ENCODE assay signal across 2 cellular contexts in the genomic region with DNA sequence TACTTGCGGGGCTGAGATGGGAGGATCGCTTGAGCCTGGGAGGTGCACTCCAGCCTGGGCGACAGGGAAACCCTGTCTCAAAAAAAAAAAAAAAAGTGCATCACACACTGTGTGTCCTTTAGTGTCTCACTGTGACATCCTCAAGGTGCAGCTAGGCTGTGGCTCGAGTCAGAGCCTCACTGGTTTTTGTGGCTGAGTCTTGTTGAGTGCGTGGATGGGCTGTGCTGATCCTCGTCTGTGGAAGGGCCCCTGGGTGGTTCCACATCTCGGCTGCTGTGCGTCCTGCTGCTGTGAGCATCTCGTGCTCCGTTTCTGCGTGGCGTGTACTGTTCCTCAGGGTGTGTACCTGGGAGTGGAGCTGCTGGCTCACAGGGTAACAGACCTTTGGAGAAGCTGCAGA.
TF ChIP-seq lines count a peak whose summit lies in the region.

No MANE protein-coding gene starts in this region.

TF ChIP-seq in IMR-90, 13 proteins besides CTCF, POLR2A, EP300 and RAD21:
- TF ChIP-seq BHLHE40 (IDR thresholded peaks at IDR 0.05; ENCODE audit: low read depth, low read length) = no peak

TF ChIP-seq in GM12878, 131 proteins besides CTCF, POLR2A, EP300 and RAD21:
- TF ChIP-seq TCF7 (IDR thresholded peaks at IDR 0.05; ENCODE audit: borderline replicate concordance) (no peak), HDAC6 (IDR thresholded peaks at IDR 0.05; ENCODE audit: unreplicated experiment) (no peak), IKZF1 (conservative IDR thresholded peaks at IDR 0.05) (no peak), SMAD5 (IDR thresholded peaks at IDR 0.05; ENCODE audit: low read depth) (no peak), ESRRA (IDR thresholded peaks at IDR 0.05; ENCODE audit: low read length) (no peak), SMAD1 (IDR thresholded peaks at IDR 0.05; ENCODE audit: low read depth, partially characterized antibody) (no peak), BCL11A (IDR thresholded peaks at IDR 0.05; ENCODE audit: low read depth, low read length) (no peak), JUNB (IDR thresholded peaks at IDR 0.05) (no peak), ZBTB33 (IDR thresholded peaks at IDR 0.05) (no peak), ELK1 (IDR thresholded peaks at IDR 0.05; ENCODE audit: low read depth, low read length) (no peak), PAX8 (IDR thresholded peaks at IDR 0.05) (no peak), STAT1 (conservative IDR thresholded peaks at IDR 0.05) (no peak), HSF1 (IDR thresholded peaks at IDR 0.05; ENCODE audit: low read depth, low read length) (no peak)
- TF ChIP-seq, protein P1, sequence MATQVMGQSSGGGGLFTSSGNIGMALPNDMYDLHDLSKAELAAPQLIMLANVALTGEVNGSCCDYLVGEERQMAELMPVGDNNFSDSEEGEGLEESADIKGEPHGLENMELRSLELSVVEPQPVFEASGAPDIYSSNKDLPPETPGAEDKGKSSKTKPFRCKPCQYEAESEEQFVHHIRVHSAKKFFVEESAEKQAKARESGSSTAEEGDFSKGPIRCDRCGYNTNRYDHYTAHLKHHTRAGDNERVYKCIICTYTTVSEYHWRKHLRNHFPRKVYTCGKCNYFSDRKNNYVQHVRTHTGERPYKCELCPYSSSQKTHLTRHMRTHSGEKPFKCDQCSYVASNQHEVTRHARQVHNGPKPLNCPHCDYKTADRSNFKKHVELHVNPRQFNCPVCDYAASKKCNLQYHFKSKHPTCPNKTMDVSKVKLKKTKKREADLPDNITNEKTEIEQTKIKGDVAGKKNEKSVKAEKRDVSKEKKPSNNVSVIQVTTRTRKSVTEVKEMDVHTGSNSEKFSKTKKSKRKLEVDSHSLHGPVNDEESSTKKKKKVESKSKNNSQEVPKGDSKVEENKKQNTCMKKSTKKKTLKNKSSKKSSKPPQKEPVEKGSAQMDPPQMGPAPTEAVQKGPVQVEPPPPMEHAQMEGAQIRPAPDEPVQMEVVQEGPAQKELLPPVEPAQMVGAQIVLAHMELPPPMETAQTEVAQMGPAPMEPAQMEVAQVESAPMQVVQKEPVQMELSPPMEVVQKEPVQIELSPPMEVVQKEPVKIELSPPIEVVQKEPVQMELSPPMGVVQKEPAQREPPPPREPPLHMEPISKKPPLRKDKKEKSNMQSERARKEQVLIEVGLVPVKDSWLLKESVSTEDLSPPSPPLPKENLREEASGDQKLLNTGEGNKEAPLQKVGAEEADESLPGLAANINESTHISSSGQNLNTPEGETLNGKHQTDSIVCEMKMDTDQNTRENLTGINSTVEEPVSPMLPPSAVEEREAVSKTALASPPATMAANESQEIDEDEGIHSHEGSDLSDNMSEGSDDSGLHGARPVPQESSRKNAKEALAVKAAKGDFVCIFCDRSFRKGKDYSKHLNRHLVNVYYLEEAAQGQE (IDR thresholded peaks at IDR 0.05; ENCODE audit: low read depth, low read length) = no peak
